ENCODE assay signal across 14 cellular contexts in genomic region chr18:59057969-59058368, GRCh38.
DNase-seq lines count a peak whose midpoint lies in the region; TF ChIP-seq lines count a peak whose summit lies in the region.
"Had no signal": no experiment of that assay in that cellular context is flagged by ENCODE, and none has a peak within 500 bp of the region (broad histone marks: within the 10 kb centered on the region; RNA-seq: fewer than 3 reads in every experiment).

No MANE protein-coding gene starts in this region.

- no peak overlapping the region for H3K27ac Mint-ChIP-seq in activated naive CD8-positive, alpha-beta T cell treated with anti-CD3 and anti-CD28 coated beads for 36 hours
- no peak overlapping the region for H3K27ac Mint-ChIP-seq in progenitor cell of endocrine pancreas

- no peaks in the 10 kb centered on the region for H3K9me3 ChIP-seq in adipocyte (ENCODE audit: control insufficient read depth, low read length)
- H3K9me3 ChIP-seq: BLaER1 treated with 17β-estradiol and CSF1 and Interleukin-3, amounts not matched to agents 10 nM and 100 nM; left ventricle myocardium inferior; SK-N-SH; upper lobe of right lung had no signal

- H3K27me3 Mint-ChIP-seq in activated naive CD8-positive, alpha-beta T cell treated with anti-CD3 and anti-CD28 coated beads for 36 hours, result peaks cover 23% of the 10 kb centered on the region
- peaks cover 12% of the 10 kb centered on the region for H3K27me3 Mint-ChIP-seq in progenitor cell of endocrine pancreas

- no peaks in the 10 kb centered on the region for H3K36me3 ChIP-seq in adipocyte (ENCODE audit: control insufficient read depth, insufficient read depth, low read length, severe bottlenecking)
- H3K36me3 ChIP-seq: BLaER1 treated with 17β-estradiol and CSF1 and Interleukin-3, amounts not matched to agents 10 nM and 100 nM; left ventricle myocardium inferior; upper lobe of right lung had no signal

- H3K4me1 ChIP-seq in adipocyte (ENCODE audit: control insufficient read depth, insufficient read depth, low read length), result peaks cover 34% of the 10 kb centered on the region
- H3K4me1 ChIP-seq: upper lobe of right lung had no signal

- H3K4me3 Mint-ChIP-seq in activated naive CD8-positive, alpha-beta T cell treated with anti-CD3 and anti-CD28 coated beads for 36 hours, result no peak overlapping the region
- no peak overlapping the region for H3K4me3 Mint-ChIP-seq in progenitor cell of endocrine pancreas (ENCODE audit: low read depth)

- no peaks in the 10 kb centered on the region for H3K9me3 Mint-ChIP-seq in activated naive CD8-positive, alpha-beta T cell treated with anti-CD3 and anti-CD28 coated beads for 36 hours
- H3K9me3 Mint-ChIP-seq in progenitor cell of endocrine pancreas (ENCODE audit: low read depth), result no peaks in the 10 kb centered on the region

- H3K4me1 Mint-ChIP-seq in activated naive CD8-positive, alpha-beta T cell treated with anti-CD3 and anti-CD28 coated beads for 36 hours, result no peaks in the 10 kb centered on the region
- H3K4me1 Mint-ChIP-seq in progenitor cell of endocrine pancreas (ENCODE audit: low read depth), result peaks cover 14% of the 10 kb centered on the region

- H3K9ac ChIP-seq in adipocyte (ENCODE audit: low read length), result no peak overlapping the region
- H3K9ac ChIP-seq: BLaER1 treated with 17β-estradiol and CSF1 and Interleukin-3, amounts not matched to agents 10 nM and 100 nM; SK-N-SH had no signal

- DNase-seq in EH (ENCODE audit: low read depth) (peak; percentile 72), adipocyte (ENCODE audit: low read depth) (peak; percentile 60), fibroblast of mammary gland (ENCODE audit: low read depth) (peak; percentile 87), superior temporal gyrus (ENCODE audit: extremely low spot score) (peak; percentile 61), progenitor cell of endocrine pancreas (ENCODE audit: low spot score, unreplicated experiment) (no peak), HuH-7 (ENCODE audit: low spot score) (no peak)
- DNase-seq in activated naive CD8-positive, alpha-beta T cell treated with anti-CD3 and anti-CD28 coated beads for 36 hours, result no peak
- DNase-seq: activated CD4-positive, alpha-beta T cell treated with anti-CD3 and anti-CD28 coated beads for 1 hour; activated effector memory CD4-positive, alpha-beta T cell treated with Interleukin-2 at 50 U/mL for 16 hours; DMS 273 treated with DMSO at 0.1 percent for 48 hours; SK-N-SH; upper lobe of right lung had no signal

- TF ChIP-seq CTCF in fibroblast of mammary gland (conservative IDR thresholded peaks at IDR 0.05; ENCODE audit: control insufficient read depth, insufficient read depth, low read depth, low read length) (no peak), progenitor cell of endocrine pancreas (IDR thresholded peaks at IDR 0.05; ENCODE audit: unreplicated experiment) (no peak)

- H3K36me3 Mint-ChIP-seq in activated naive CD8-positive, alpha-beta T cell treated with anti-CD3 and anti-CD28 coated beads for 36 hours, result no peaks in the 10 kb centered on the region
- no peaks in the 10 kb centered on the region for H3K36me3 Mint-ChIP-seq in progenitor cell of endocrine pancreas (ENCODE audit: insufficient read depth)

- peaks cover 25% of the 10 kb centered on the region for H3K27me3 ChIP-seq in adipocyte (replicated peaks; ENCODE audit: control insufficient read depth, insufficient read depth, low read length)
- H3K27me3 ChIP-seq: BLaER1 treated with 17β-estradiol and CSF1 and Interleukin-3, amounts not matched to agents 10 nM and 100 nM; upper lobe of right lung had no signal

- H3K4me3 ChIP-seq in adipocyte (ENCODE audit: low read length), result no peak overlapping the region
- H3K4me3 ChIP-seq in fibroblast of mammary gland (ENCODE audit: control insufficient read depth, low read depth, low read length), result no peak overlapping the region
- H3K4me3 ChIP-seq: BLaER1 treated with 17β-estradiol and CSF1 and Interleukin-3, amounts not matched to agents 10 nM and 100 nM; left ventricle myocardium inferior; upper lobe of right lung had no signal

Comparison
In these comparisons a context has a peak if more than half of its experiments do, and no peak if none do; other contexts are left out.
1. DNase-seq: peak in EH (single experiment), adipocyte (single experiment), fibroblast of mammary gland (single experiment) and superior temporal gyrus (single experiment); none in activated naive CD8-positive, alpha-beta T cell treated with anti-CD3 and anti-CD28 coated beads for 36 hours (single experiment), progenitor cell of endocrine pancreas (single experiment) and HuH-7 (single experiment).